In the genomic region with DNA sequence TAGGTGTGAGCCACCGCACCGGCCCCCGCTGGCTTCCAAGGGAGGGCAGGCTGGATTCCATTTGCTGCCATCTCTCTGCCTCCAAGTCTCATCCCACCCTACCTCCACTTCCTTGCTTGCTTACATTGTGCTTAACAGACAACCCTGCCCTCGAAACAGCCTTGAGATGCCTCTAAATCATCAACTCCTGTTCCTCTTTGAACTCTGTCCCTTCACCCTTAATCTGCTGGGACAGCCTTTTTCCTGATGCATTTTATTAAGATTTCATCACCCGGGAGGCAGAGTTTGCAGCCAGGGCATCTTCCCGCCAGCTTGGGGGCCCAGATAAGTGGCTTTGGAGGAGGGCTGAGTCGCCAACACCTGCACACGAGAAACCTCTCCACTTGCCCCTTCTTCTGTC, we compare ENCODE assay signal across 24 cellular contexts.
A peak's percentile ranks its signal among the peaks of the same experiment; 100 is the strongest.
DNase-seq lines count a peak whose midpoint lies in the region; FAIRE-seq and TF ChIP-seq lines count a peak whose summit lies in the region.
"Had no signal": no experiment of that assay in that cellular context is flagged by ENCODE, and none has a peak within 500 bp of the region (broad histone marks: within the 10 kb centered on the region; RNA-seq: fewer than 3 reads in every experiment).

No MANE protein-coding gene starts in this region.

- POLR2A ChIA-PET in Caco-2 (lab: Charles Lee) = no interaction called here

- intact Hi-C loops in Caco-2 (cut with micrococcal nuclease; ENCODE audit: unreplicated experiment) = no loop called here

- H3K18ac ChIP-seq in neuronal stem cell (ENCODE audit: low read length) = peak overlapping the region; percentile 11

- WGBS in neuronal stem cell (ENCODE audit: extremely low coverage in 2 of 2, insufficient read length in 2 of 2, insufficient replicate concordance in 1 of 2), 2 donors = no CpG with 5 or more reads among the region's 8 CpGs

- no peak for FAIRE-seq in GM19239 (lab: Jason Lieb, UNC)
- FAIRE-seq: A549, GM12878, GM12892, GM18507 had no signal

- no peak overlapping the region for H2BK12ac ChIP-seq in neuronal stem cell (ENCODE audit: low read length)

- no peak for TF ChIP-seq CTCF in Caco-2 (IDR thresholded peaks at IDR 0.05; ENCODE audit: insufficient read depth in 1 of 2, low read depth in 1 of 2, low read length in 1 of 2, severe bottlenecking in 1 of 2, unreplicated experiment in 1 of 2)
- TF ChIP-seq CTCF in NB4 (IDR thresholded peaks at IDR 0.05; ENCODE audit: low read depth, low read length) = no peak

- no peak overlapping the region for H2BK120ac ChIP-seq in neuronal stem cell (ENCODE audit: low read depth, low read length)

- CTCF ChIA-PET in Caco-2 (lab: Charles Lee) = no interaction called here

- peak overlapping the region; percentile 15 for H2AK5ac ChIP-seq in neuronal stem cell (ENCODE audit: low read depth, low read length)

- no peak overlapping the region for H2BK15ac ChIP-seq in neuronal stem cell (ENCODE audit: low read length)

- H3K36me3 Mint-ChIP-seq in Caco-2 (ENCODE audit: insufficient read depth, unreplicated experiment) = no peaks in the 10 kb centered on the region
- H3K36me3 Mint-ChIP-seq: CD8-positive, alpha-beta T cell had no signal

- H4K8ac ChIP-seq in neuronal stem cell (ENCODE audit: low read depth, low read length) = no peak overlapping the region

- no TSS peak for BruUV-seq in Caco-2 (replicated peaks; lab: Mats Ljungman, UMichigan)

- H3K23ac ChIP-seq in neuronal stem cell (ENCODE audit: low read depth, low read length, poor library complexity) = no peak overlapping the region

- H3K4me2 ChIP-seq in neuronal stem cell (ENCODE audit: insufficient read depth, low read length, poor library complexity, severe bottlenecking) = no peak overlapping the region
- H3K4me2 ChIP-seq: A549; BLaER1 treated with 17β-estradiol and CSF1 and Interleukin-3, amounts not matched to agents 10 nM and 100 nM had no signal

- TF ChIP-seq POLR2A in NB4 (IDR thresholded peaks at IDR 0.05; ENCODE audit: extremely low read depth, insufficient read length) = no peak

- no peak overlapping the region for H2AFZ ChIP-seq in neuronal stem cell (ENCODE audit: low read length)

- no peak overlapping the region for H3K4me3 ChIP-seq in Caco-2 (ENCODE audit: low read depth, low read length)
- no peak overlapping the region for H3K4me3 ChIP-seq in NB4 (ENCODE audit: low read depth, low read length)
- no peak overlapping the region for H3K4me3 ChIP-seq in neuronal stem cell (ENCODE audit: low read length in 2 of 2)
- H3K4me3 ChIP-seq: A549; BLaER1 treated with 17β-estradiol and CSF1 and Interleukin-3, amounts not matched to agents 10 nM and 100 nM; GM12878 had no signal

- no peaks in the 10 kb centered on the region for H3K9me3 ChIP-seq in Caco-2
- H3K9me3 ChIP-seq in neuronal stem cell (replicated peaks in 1 of 2; ENCODE audit: control insufficient read depth in 2 of 2, insufficient read depth in 1 of 2, low read depth in 1 of 2, low read length in 2 of 2) = no peaks in the 10 kb centered on the region
- H3K9me3 ChIP-seq: A549; BLaER1 treated with 17β-estradiol and CSF1 and Interleukin-3, amounts not matched to agents 10 nM and 100 nM had no signal

- no peaks in the 10 kb centered on the region for H3K9me3 Mint-ChIP-seq in Caco-2 (ENCODE audit: unreplicated experiment)
- H3K9me3 Mint-ChIP-seq: CD4-positive, alpha-beta T cell; CD8-positive, alpha-beta T cell had no signal

- no peak overlapping the region for H3K4ac ChIP-seq in neuronal stem cell (ENCODE audit: low read length)

- no peak overlapping the region for H3K9ac ChIP-seq in neuronal stem cell (ENCODE audit: low read depth, low read length, poor library complexity)
- H3K9ac ChIP-seq: BLaER1 treated with 17β-estradiol and CSF1 and Interleukin-3, amounts not matched to agents 10 nM and 100 nM had no signal

- H3K4me3 Mint-ChIP-seq in Caco-2 (ENCODE audit: unreplicated experiment) = no peak overlapping the region
- H3K4me3 Mint-ChIP-seq: B cell; CD4-positive, alpha-beta T cell; CD8-positive, alpha-beta T cell had no signal

- H3K27ac Mint-ChIP-seq in Caco-2 (ENCODE audit: unreplicated experiment) = peak overlapping the region; percentile 74
- H3K27ac Mint-ChIP-seq: B cell; CD4-positive, alpha-beta T cell; CD8-positive, alpha-beta T cell had no signal

- no peaks in the 10 kb centered on the region for H3K4me1 Mint-ChIP-seq in Caco-2 (ENCODE audit: low read depth, unreplicated experiment)
- H3K4me1 Mint-ChIP-seq: B cell had no signal

- no peak overlapping the region for H2BK5ac ChIP-seq in neuronal stem cell (ENCODE audit: low read length)

- DNase-seq in Caco-2 = no peak
- DNase-seq in NB4 (ENCODE audit: low read depth) = peak; percentile 28
- no peak for DNase-seq in neuronal stem cell (ENCODE audit: low spot score)
- no peak for DNase-seq in GM19239 (ENCODE audit: insufficient read length, low spot score)
- no peak for DNase-seq in nucleus accumbens (lab: John Stamatoyannopoulos, UW)
- DNase-seq in activated naive CD4-positive, alpha-beta T cell (lab: John Stamatoyannopoulos, UW) = no peak
- DNase-seq: AML-193; CD4-positive, alpha-beta T cell; CD8-positive, alpha-beta T cell; DMS 273 treated with DMSO at 0.1 percent for 48 hours; DMS153; DMS53; DMS79; DND-41; EL; GDM1 had no signal

- H3K36me3 ChIP-seq in Caco-2 (ENCODE audit: control insufficient read depth, insufficient read depth, low read length) (no peaks in the 10 kb centered on the region), neuronal stem cell (replicated peaks in 1 of 2; ENCODE audit: control insufficient read depth in 2 of 2, insufficient read depth in 2 of 2, low read length in 2 of 2) (peaks cover 0 to 59% of the 10 kb centered on the region in 2 donors)
- H3K36me3 ChIP-seq: BLaER1 treated with 17β-estradiol and CSF1 and Interleukin-3, amounts not matched to agents 10 nM and 100 nM had no signal

- no peaks in the 10 kb centered on the region for H3K27me3 ChIP-seq in Caco-2 (replicated peaks; ENCODE audit: control insufficient read depth, insufficient read depth, low read length)
- H3K27me3 ChIP-seq in neuronal stem cell (ENCODE audit: control insufficient read depth in 3 of 3, insufficient read depth in 3 of 3, low read depth in 1 of 3, low read length in 3 of 3) = no peaks in the 10 kb centered on the region
- H3K27me3 ChIP-seq: BLaER1 treated with 17β-estradiol and CSF1 and Interleukin-3, amounts not matched to agents 10 nM and 100 nM had no signal

- H3K27me3 Mint-ChIP-seq in Caco-2 (ENCODE audit: insufficient read depth, unreplicated experiment) = no peaks in the 10 kb centered on the region
- H3K27me3 Mint-ChIP-seq: B cell; CD4-positive, alpha-beta T cell had no signal

- peak overlapping the region; percentile 3 for H3K14ac ChIP-seq in neuronal stem cell (ENCODE audit: low read length)

- H4K91ac ChIP-seq in neuronal stem cell (ENCODE audit: low read depth, low read length, poor library complexity) = no peak overlapping the region

- H3K4me1 ChIP-seq in Caco-2 = peaks cover 17% of the 10 kb centered on the region
- H3K4me1 ChIP-seq in neuronal stem cell (ENCODE audit: control insufficient read depth in 2 of 2, insufficient read depth in 1 of 2, low read depth in 1 of 2, low read length in 2 of 2) = peaks cover 0 to 5% of the 10 kb centered on the region in 2 donors
- H3K4me1 ChIP-seq: A549; BLaER1 treated with 17β-estradiol and CSF1 and Interleukin-3, amounts not matched to agents 10 nM and 100 nM had no signal

- H3K79me1 ChIP-seq in neuronal stem cell (ENCODE audit: low read depth, low read length) = no peaks in the 10 kb centered on the region

- no peak overlapping the region for H3K27ac ChIP-seq in neuronal stem cell (replicated peaks; ENCODE audit: low read length)
- H3K27ac ChIP-seq: 22Rv1; A549; BLaER1 treated with 17β-estradiol and CSF1 and Interleukin-3, amounts not matched to agents 10 nM and 100 nM; C4-2B had no signal
